8 cellular contexts compared by ENCODE assay signal in genomic region chr17:75456417-75457046, GRCh38. TPM values are rescaled to one million over a fixed set of nuclear protein-coding genes. Genes with fewer than 3 reads are reported as not detected.
DNase-seq lines count a peak whose midpoint lies in the region; TF ChIP-seq lines count a peak whose summit lies in the region.

Gene TMEM94, plus strand, starts transcription at chr17:75456635. Its CDS starts 15,271 bp downstream, at chr17:75471906.

- H3K27me3 Mint-ChIP-seq in HFFc6 (ENCODE audit: insufficient read depth) = peaks cover 3% of the 10 kb centered on the region; the same call in 1 of the 2 replicates

- CTCF ChIA-PET in SK-N-SH (lab: Yijun Ruan, JAX) = interaction anchor here (0.7 to 3.4 kb wide), 14 partner anchors 9 to 293 kb away, joined by 3 to 13 read pairs (median 4); partner anchors contain the start of genes MIF4GD, SMIM5 and TSEN54

- H3K9me3 Mint-ChIP-seq in HFFc6 = no peaks in the 10 kb centered on the region

- H4K20me1 ChIP-seq in SK-N-SH (ENCODE audit: insufficient read depth) = no peaks in the 10 kb centered on the region

- peak within 1 kb of the TSS; percentile 92 for H3K9ac ChIP-seq in SK-N-SH

- H3K79me2 ChIP-seq in SK-N-SH (ENCODE audit: insufficient read depth) = peaks cover 37% of the 10 kb centered on the region

- H3K4me1 Mint-ChIP-seq in HFFc6 (ENCODE audit: low read depth) = peaks cover 31% of the 10 kb centered on the region

- TF ChIP-seq POLR2A in suprapubic skin (IDR thresholded peaks at IDR 0.05) = peak in 1 of 2 donors; percentile 38

- H3K9me2 ChIP-seq in SK-N-SH = no peaks in the 10 kb centered on the region

- no peaks in the 10 kb centered on the region for H3F3A ChIP-seq in SK-N-SH (replicated peaks; ENCODE audit: insufficient read depth)

- no peak for TF ChIP-seq CTCF in HFFc6 (IDR thresholded peaks at IDR 0.05)
- no peak for TF ChIP-seq CTCF in SK-N-SH (IDR thresholded peaks at IDR 0.05)
- no peak for TF ChIP-seq CTCF in suprapubic skin (IDR thresholded peaks at IDR 0.05)

- 0 out of 2 replicates have a peak, but pooled peaks cover 5% of the 10 kb centered on the region for H3K36me3 Mint-ChIP-seq in HFFc6 (ENCODE audit: low read depth)

- TF ChIP-seq EP300 in SK-N-SH (IDR thresholded peaks at IDR 0.05; ENCODE audit: borderline replicate concordance in 1 of 2, low read depth in 1 of 2, low read length in 1 of 2) (no peak), suprapubic skin (IDR thresholded peaks at IDR 0.05) (no peak)

- H3K9me3 ChIP-seq in SK-N-SH (no peaks in the 10 kb centered on the region), suprapubic skin (no peaks in the 10 kb centered on the region)

- H2AFZ ChIP-seq in SK-N-SH (ENCODE audit: low read depth) = peak within 1 kb of the TSS; percentile 92

- DNase-seq in GM04503 (ENCODE audit: low read depth) (peak; percentile 89), HFFc6 (peak; percentile 95), NCI-H1048 (lab: John Stamatoyannopoulos, UW) (peak; percentile 88), SK-N-SH (peak; percentile 98), globus pallidus (ENCODE audit: low spot score) (peak; percentile 100), nucleus accumbens (lab: John Stamatoyannopoulos, UW) (peak; percentile 60 to 99 (median 95)), suprapubic skin (ENCODE audit: low spot score in 2 of 2) (peak; percentile 96 to 98)
- DNase-seq in activated naive CD4-positive, alpha-beta T cell treated with anti-CD3 and anti-CD28 coated beads, Interleukin-2, amount 50 U/mL, for 16 hours = peak; percentile 89

- no peak for TF ChIP-seq RAD21 in SK-N-SH (IDR thresholded peaks at IDR 0.05; ENCODE audit: low read length)

- H3K27me3 ChIP-seq in SK-N-SH (ENCODE audit: insufficient read depth) (no peaks in the 10 kb centered on the region), suprapubic skin (no peaks in the 10 kb centered on the region)

- POLR2A ChIA-PET in SK-N-SH (lab: Yijun Ruan, JAX) = interaction anchor here (0.6 to 1.6 kb wide), 19 partner anchors 9 to 323 kb away, joined by 3 to 15 read pairs (median 4); partner anchors contain the start of genes GGA3, LLGL2, MRPS7 and SMIM5

- 2% methylated on average over 32 of the region's 33 CpGs for WGBS in SK-N-SH (ENCODE audit: low lambda C conversion rate)
- whole genome bisulfite sequencing in suprapubic skin = 1% methylated on average over 25 of the region's 33 CpGs

- H3K4me2 ChIP-seq in SK-N-SH = peak within 1 kb of the TSS; percentile 95

- H3K36me3 ChIP-seq in SK-N-SH (replicated peaks in 1 of 2; ENCODE audit: control insufficient read depth in 1 of 2, insufficient read depth in 2 of 2, low read length in 1 of 2) = no peaks in the 10 kb centered on the region
- H3K36me3 ChIP-seq in suprapubic skin = no peaks in the 10 kb centered on the region

- H3K4me1 ChIP-seq in SK-N-SH (ENCODE audit: control insufficient read depth in 1 of 2, insufficient read depth in 2 of 2, low read depth in 1 of 2, low read length in 1 of 2) (peaks cover 0 to 15% of the 10 kb centered on the region in 2 experiments; a peak in 3 of 4 replicates), suprapubic skin (peaks cover 35% of the 10 kb centered on the region)

- peak within 1 kb of the TSS; percentile 91 for H3K27ac Mint-ChIP-seq in HFFc6

- H3K27ac ChIP-seq in SK-N-SH (ENCODE audit: low read depth in 2 of 2, low read length in 1 of 2) (peak within 1 kb of the TSS; percentile 90 to 94), suprapubic skin (peak within 1 kb of the TSS; percentile 78)

- H3K4me3 Mint-ChIP-seq in HFFc6 = peak within 1 kb of the TSS; percentile 97

- H3K4me3 ChIP-seq in SK-N-SH (ENCODE audit: low read depth in 2 of 2, low read length in 1 of 2) (peak within 1 kb of the TSS; percentile 74 to 82), suprapubic skin (peak within 1 kb of the TSS; percentile 89)

TF ChIP-seq in SK-N-SH, 30 proteins besides CTCF, POLR2A, EP300 and RAD21 (continues in another document):
- TF ChIP-seq TCF12 (IDR thresholded peaks at IDR 0.05) = no peak
- peak; percentile 99 for TF ChIP-seq IRF3 (IDR thresholded peaks at IDR 0.05; ENCODE audit: low read depth, low read length)
- no peak for TF ChIP-seq MEF2A (IDR thresholded peaks at IDR 0.05; ENCODE audit: borderline replicate concordance, low read depth)
- TF ChIP-seq EZH2phosphoT487 (IDR thresholded peaks at IDR 0.05; ENCODE audit: borderline replicate concordance, low read depth) = no peak
- TF ChIP-seq FOXJ3 (CRISPR knock-in tag; IDR thresholded peaks at IDR 0.05) = no peak
- no peak for TF ChIP-seq FOSL2 (IDR thresholded peaks at IDR 0.05; ENCODE audit: borderline replicate concordance, low read depth)
- no peak for TF ChIP-seq NRF1 (IDR thresholded peaks at IDR 0.05; ENCODE audit: low read depth, low read length)
- peak; percentile 100 for TF ChIP-seq YY1 (IDR thresholded peaks at IDR 0.05; ENCODE audit: low read depth)
- peak; percentile 72 for TF ChIP-seq GABPA (IDR thresholded peaks at IDR 0.05; ENCODE audit: low read depth)
- TF ChIP-seq RCOR1 (IDR thresholded peaks at IDR 0.05; ENCODE audit: low read length) = no peak
- TF ChIP-seq TAF1 (IDR thresholded peaks at IDR 0.05; ENCODE audit: borderline replicate concordance, low read depth, low read length) = peak; percentile 98
- no peak for TF ChIP-seq RXRA (IDR thresholded peaks at IDR 0.05; ENCODE audit: borderline replicate concordance, low read depth)
- no peak for TF ChIP-seq ZBTB33 (IDR thresholded peaks at IDR 0.05; ENCODE audit: borderline replicate concordance, low read depth)
- no peak for TF ChIP-seq NFIC (IDR thresholded peaks at IDR 0.05; ENCODE audit: borderline replicate concordance)
- TF ChIP-seq PBX3 (IDR thresholded peaks at IDR 0.05) = peak; percentile 51
- TF ChIP-seq REST (IDR thresholded peaks at IDR 0.05; ENCODE audit: low read depth, low read length) = no peak; the same call in none of the 2 replicates
- peak; percentile 1; the same call in 1 of the 2 replicates for TF ChIP-seq MXI1 (IDR thresholded peaks at IDR 0.05; ENCODE audit: low read depth, low read length)

RNA-seq across cellular contexts. Expression of gene TMEM94, which starts in this region (rescaled TPM):
- total RNA-seq in HFFc6 (2021; fragmentation: NEBNext Ultra II Directional; extraction: Animal tissue kit (Norgen Biotek cat#: 25700)) = 10 to 100 TPM; 31.7 to 43.9 (median 41.2) TPM
- polyA plus RNA-seq in SK-N-SH (2012; rRNA removed) = 68.0 and 89.9 TPM in 2 replicates
- 20.5 and 37.3 TPM in 2 replicates for polyA plus RNA-seq in SK-N-SH (2012; cell fraction: cytosol; rRNA removed)
- 318 and 375 TPM in 2 replicates for polyA plus RNA-seq in SK-N-SH (2012; cell fraction: nucleus; rRNA removed)
- total RNA-seq in suprapubic skin = 100 to 1,000 TPM in 1 of 4 donors, 10 to 100 TPM in 3; 50.0 to 147 (median 81.7) TPM

Comparison
In these comparisons a context has a peak if more than half of its experiments do, and no peak if none do; other contexts are left out.
1. Peak in every context shown above with its lines: DNase-seq, H3K4me3 ChIP-seq and H3K27ac ChIP-seq.